Comparison of ENCODE assay signal across 30 cellular contexts in the genomic region with DNA sequence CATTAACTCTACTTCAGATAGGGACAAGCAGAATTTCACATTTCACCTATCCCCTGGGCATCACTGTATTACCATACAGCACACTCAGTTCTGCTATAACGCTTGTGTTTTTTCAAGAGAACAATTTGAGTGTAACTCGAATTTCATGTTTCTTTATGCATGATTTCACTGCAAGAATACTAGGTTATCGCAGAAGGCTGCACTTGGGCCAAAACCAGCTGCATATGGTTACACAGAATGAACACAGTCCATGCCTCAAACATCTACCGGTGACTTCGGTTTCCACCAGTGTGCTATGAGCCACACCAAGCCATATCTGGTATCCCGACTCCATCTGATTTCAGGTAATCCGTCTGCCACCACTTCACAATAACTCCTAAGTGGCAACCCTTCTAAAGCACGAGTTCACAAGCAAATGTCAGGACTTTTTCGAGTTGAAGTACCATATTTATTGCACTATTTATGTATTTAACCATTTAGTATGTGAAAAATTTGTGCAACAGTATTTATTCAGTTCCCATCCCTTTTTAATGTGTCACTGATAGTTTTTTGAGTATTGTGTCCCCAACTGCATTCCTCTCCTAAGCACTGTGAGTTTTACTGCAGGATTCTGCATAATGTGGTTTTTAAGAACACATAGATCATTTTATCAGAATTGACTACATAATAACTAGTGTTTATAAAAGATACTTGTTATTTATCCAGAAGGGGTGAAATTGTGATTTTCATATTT.
DNase-seq lines count a peak whose midpoint lies in the region; ATAC-seq, FAIRE-seq and TF ChIP-seq lines count a peak whose summit lies in the region.
"Had no signal": no experiment of that assay in that cellular context is flagged by ENCODE, and none has a peak within 500 bp of the region (broad histone marks: within the 10 kb centered on the region; RNA-seq: fewer than 3 reads in every experiment).

No MANE protein-coding gene starts in this region.

- H4K91ac ChIP-seq in mesenchymal stem cell (ENCODE audit: low read length) = no peak overlapping the region

- no peak overlapping the region for H4K8ac ChIP-seq in mesenchymal stem cell (ENCODE audit: low read length)

- CTCF ChIA-PET in CD8-positive, alpha-beta memory T cell (lab: Charles Lee) = no interaction called here

- H2BK120ac ChIP-seq in mesenchymal stem cell (ENCODE audit: low read depth, low read length) = no peak overlapping the region

- FAIRE-seq in frontal cortex (lab: Jason Lieb, UNC) = no peak
- FAIRE-seq: HTR-8/SVneo had no signal

- H3K79me1 ChIP-seq in mesenchymal stem cell (replicated peaks; ENCODE audit: low read length, poor library complexity, severe bottlenecking) = peaks cover 13% of the 10 kb centered on the region

- no peak overlapping the region for H3K9ac ChIP-seq in mesenchymal stem cell (ENCODE audit: low read length)
- H3K9ac ChIP-seq: KMS-11 had no signal

- no peaks in the 10 kb centered on the region for H3K36me3 ChIP-seq in DOHH2 (ENCODE audit: control insufficient read depth, low read length)
- H3K36me3 ChIP-seq in mesenchymal stem cell (ENCODE audit: control insufficient read depth in 1 of 2, insufficient read depth in 2 of 2, low read depth in 1 of 2, low read length in 2 of 2) = no peaks in the 10 kb centered on the region
- no peaks in the 10 kb centered on the region for H3K36me3 ChIP-seq in CD8-positive, alpha-beta memory T cell (ENCODE audit: insufficient read depth, low read length)
- H3K36me3 ChIP-seq in aorta (ENCODE audit: control insufficient read depth in 1 of 2, insufficient read depth in 2 of 2, low read length in 1 of 2) = no peaks in the 10 kb centered on the region
- H3K36me3 ChIP-seq: cardiac muscle cell, heart left ventricle had no signal

- H3K4me3 Mint-ChIP-seq in CD8-positive, alpha-beta memory T cell = no peak overlapping the region
- H3K4me3 Mint-ChIP-seq: activated CD8-positive, alpha-beta T cell treated with anti-CD3 and anti-CD28 coated beads for 36 hours; activated naive CD4-positive, alpha-beta T cell treated with anti-CD3 and anti-CD28 coated beads, Interleukin-2, amount 50 U/mL, for 24 hours; activated T-helper 17 cell treated with anti-CD3 and anti-CD28 coated beads, Interleukin-2, amount 50 U/mL, for 72 hours had no signal

- no peak overlapping the region for H3K23ac ChIP-seq in mesenchymal stem cell (ENCODE audit: low read length in 2 of 2)

- no peak overlapping the region for H2BK15ac ChIP-seq in mesenchymal stem cell (ENCODE audit: low read depth, poor library complexity, severe bottlenecking)

- H3K27me3 ChIP-seq in DOHH2 (ENCODE audit: control insufficient read depth, low read length) (no peaks in the 10 kb centered on the region), mesenchymal stem cell (ENCODE audit: control insufficient read depth in 1 of 2, insufficient read depth in 1 of 2, low read length in 2 of 2) (no peaks in the 10 kb centered on the region), aorta (ENCODE audit: control insufficient read depth in 1 of 2, insufficient read depth in 2 of 2, low read length in 1 of 2) (no peaks in the 10 kb centered on the region)
- H3K27me3 ChIP-seq in CD8-positive, alpha-beta memory T cell (ENCODE audit: insufficient read depth, low read length, poor library complexity, severe bottlenecking) = no peaks in the 10 kb centered on the region
- H3K27me3 ChIP-seq: cardiac muscle cell, heart left ventricle had no signal

- no peak overlapping the region for H3K27ac Mint-ChIP-seq in CD8-positive, alpha-beta memory T cell
- H3K27ac Mint-ChIP-seq: activated CD8-positive, alpha-beta T cell treated with anti-CD3 and anti-CD28 coated beads for 36 hours; activated naive CD4-positive, alpha-beta T cell treated with anti-CD3 and anti-CD28 coated beads, Interleukin-2, amount 50 U/mL, for 24 hours; activated T-helper 17 cell treated with anti-CD3 and anti-CD28 coated beads, Interleukin-2, amount 50 U/mL, for 72 hours had no signal

- no peak overlapping the region for H3K4ac ChIP-seq in mesenchymal stem cell (ENCODE audit: low read depth in 1 of 2, low read length in 2 of 2)

- H3F3A ChIP-seq in DOHH2 (ENCODE audit: control insufficient read depth, insufficient read depth) = no peaks in the 10 kb centered on the region; the same call in 1 of the 2 replicates

- H3K4me1 ChIP-seq in DOHH2 (ENCODE audit: control insufficient read depth, low read length) (peaks cover 12% of the 10 kb centered on the region), mesenchymal stem cell (ENCODE audit: control insufficient read depth, insufficient read depth, low read depth, low read length) (peaks cover 2% of the 10 kb centered on the region), aorta (ENCODE audit: control insufficient read depth in 1 of 2, insufficient read depth in 2 of 2, low read length in 2 of 2) (peaks cover 0 to 7% of the 10 kb centered on the region in 2 donors)
- H3K4me1 ChIP-seq in CD8-positive, alpha-beta memory T cell (ENCODE audit: insufficient read depth, low read length) = no peaks in the 10 kb centered on the region

- no peaks in the 10 kb centered on the region for H4K20me1 ChIP-seq in DOHH2 (ENCODE audit: control insufficient read depth, insufficient read depth, low read depth, low read length)

- H3K9me2 ChIP-seq in DOHH2 (replicated peaks; ENCODE audit: control insufficient read depth, low read length) = no peaks in the 10 kb centered on the region

- H3K36me3 Mint-ChIP-seq in CD8-positive, alpha-beta memory T cell = no peaks in the 10 kb centered on the region
- H3K36me3 Mint-ChIP-seq: activated naive CD4-positive, alpha-beta T cell treated with anti-CD3 and anti-CD28 coated beads, Interleukin-2, amount 50 U/mL, for 24 hours had no signal

- peaks cover 0 to 6% (median 0%) of the 10 kb centered on the region in 5 donors for H3K9me3 Mint-ChIP-seq in CD8-positive, alpha-beta memory T cell
- H3K9me3 Mint-ChIP-seq: activated CD8-positive, alpha-beta T cell treated with anti-CD3 and anti-CD28 coated beads for 36 hours; activated naive CD4-positive, alpha-beta T cell treated with anti-CD3 and anti-CD28 coated beads, Interleukin-2, amount 50 U/mL, for 24 hours; activated T-helper 17 cell treated with anti-CD3 and anti-CD28 coated beads, Interleukin-2, amount 50 U/mL, for 72 hours had no signal

- no peak overlapping the region for H3K4me3 ChIP-seq in DOHH2 (ENCODE audit: low read length)
- no peak overlapping the region for H3K4me3 ChIP-seq in mesenchymal stem cell (ENCODE audit: insufficient read depth in 1 of 2, low read depth in 1 of 2, low read length in 2 of 2)
- no peak overlapping the region for H3K4me3 ChIP-seq in CD8-positive, alpha-beta memory T cell (ENCODE audit: low read length)
- H3K4me3 ChIP-seq in aorta (ENCODE audit: low read length in 2 of 2) = no peak overlapping the region
- H3K4me3 ChIP-seq: cardiac muscle cell, coronary artery, heart left ventricle, skin epidermis had no signal

- H3K18ac ChIP-seq in mesenchymal stem cell (ENCODE audit: low read depth in 1 of 2, low read length in 2 of 2) = no peak overlapping the region

- DNase-seq in NCI-H128 (lab: John Stamatoyannopoulos, UW; ENCODE audit: unreplicated experiment) = peak; percentile 26
- peak; percentile 33 for DNase-seq in NCI-H69 (lab: John Stamatoyannopoulos, UW)
- DNase-seq in mesenchymal stem cell = no peak
- DNase-seq in frontal cortex (ENCODE audit: low spot score in 2 of 2) = no peak
- no peak for DNase-seq in CD8-positive, alpha-beta memory T cell
- no peak for DNase-seq in aorta
- DNase-seq: ACHN; activated CD4-positive, alpha-beta T cell treated with anti-CD3 and anti-CD28 coated beads for 1 hour; activated CD8-positive, alpha-beta T cell treated with anti-CD3 and anti-CD28 coated beads for 36 hours; foreskin fibroblast; heart left ventricle; left cardiac atrium; mesendoderm; MM.1S; NCI-H1417 treated with DMSO at 0.1 percent for 48 hours; NCI-H226; occipital lobe; Right ventricle myocardium superior; stimulated activated CD4-positive, alpha-beta T cell treated with anti-CD3 and anti-CD28 coated beads, Interleukin-1b, Interleukin-23, amount 100 ng/mL, for 48 hours; trophoblast cell had no signal

- H2AFZ ChIP-seq in mesenchymal stem cell (ENCODE audit: low read depth, low read length) = no peak overlapping the region

- no peak for TF ChIP-seq CTCF in DOHH2 (IDR thresholded peaks at IDR 0.05; ENCODE audit: low read depth, low read length, poor library complexity, severe bottlenecking)

- intact Hi-C loops in aorta (cut with DNase I) = no loop called here

- H3K27ac ChIP-seq in DOHH2 (ENCODE audit: low read depth, low read length) (no peak overlapping the region), mesenchymal stem cell (ENCODE audit: low read length, poor library complexity, severe bottlenecking) (no peak overlapping the region), aorta (ENCODE audit: low read depth in 1 of 2, low read length in 2 of 2) (no peak overlapping the region)
- H3K27ac ChIP-seq in CD8-positive, alpha-beta memory T cell (ENCODE audit: low read depth, low read length) = no peak overlapping the region
- H3K27ac ChIP-seq: cardiac muscle cell, KMS-11, skin epidermis had no signal

- peak overlapping the region; percentile 20; the same call in 1 of the 2 replicates for H3K4me2 ChIP-seq in DOHH2 (ENCODE audit: low read length)
- H3K4me2 ChIP-seq in mesenchymal stem cell (ENCODE audit: low read length, poor library complexity, severe bottlenecking) = peak overlapping the region; percentile 33
- H3K4me2 ChIP-seq: KMS-11 had no signal

- no peaks in the 10 kb centered on the region for H3K9me3 ChIP-seq in DOHH2 (ENCODE audit: control insufficient read depth, insufficient read depth, low read length)
- no peaks in the 10 kb centered on the region for H3K9me3 ChIP-seq in mesenchymal stem cell (ENCODE audit: control insufficient read depth, low read length)
- H3K9me3 ChIP-seq in CD8-positive, alpha-beta memory T cell (ENCODE audit: low read length) = no peaks in the 10 kb centered on the region
- no peaks in the 10 kb centered on the region for H3K9me3 ChIP-seq in aorta (ENCODE audit: control insufficient read depth, low read length)

- WGBS in mesenchymal stem cell = 95% methylated on average over 7 of the region's 9 CpGs
- WGBS in aorta, 2 donors = 54 to 57% methylated on average over 9 of the region's 9 CpGs

- no peak overlapping the region for H2AK5ac ChIP-seq in mesenchymal stem cell (ENCODE audit: low read length, severe bottlenecking)

- peaks cover 21% of the 10 kb centered on the region for H3K79me2 ChIP-seq in DOHH2 (ENCODE audit: control insufficient read depth, low read length)

- ATAC-seq in HG03039 (IDR thresholded peaks at IDR 0.05; ENCODE audit: unreplicated experiment) (no peak), aorta (ENCODE audit: low FRiP score) (no peak)
- ATAC-seq: activated CD8-positive, alpha-beta T cell treated with anti-CD3 and anti-CD28 coated beads for 36 hours; activated T-helper 17 cell treated with anti-CD3 and anti-CD28 coated beads, Interleukin-2, amount 50 U/mL, for 72 hours; esophagus mucosa; heart left ventricle; left cardiac atrium had no signal

- peaks cover 0 to 1% of the 10 kb centered on the region in 2 donors for H3K27me3 Mint-ChIP-seq in CD8-positive, alpha-beta memory T cell
- H3K27me3 Mint-ChIP-seq: activated naive CD4-positive, alpha-beta T cell treated with anti-CD3 and anti-CD28 coated beads, Interleukin-2, amount 50 U/mL, for 24 hours; activated T-helper 17 cell treated with anti-CD3 and anti-CD28 coated beads, Interleukin-2, amount 50 U/mL, for 72 hours had no signal

- POLR2A ChIA-PET in CD8-positive, alpha-beta memory T cell (lab: Charles Lee) = no interaction called here

- H3K14ac ChIP-seq in mesenchymal stem cell (ENCODE audit: low read length in 2 of 2) = no peak overlapping the region

- H2BK5ac ChIP-seq in mesenchymal stem cell (ENCODE audit: low read depth, low read length, poor library complexity, severe bottlenecking) = no peak overlapping the region

- peak overlapping the region in 1 of 2 experiments; percentile 39 for H2BK12ac ChIP-seq in mesenchymal stem cell (ENCODE audit: low read length in 2 of 2)

- no peaks in the 10 kb centered on the region for H3K4me1 Mint-ChIP-seq in CD8-positive, alpha-beta memory T cell
- H3K4me1 Mint-ChIP-seq: activated naive CD4-positive, alpha-beta T cell treated with anti-CD3 and anti-CD28 coated beads, Interleukin-2, amount 50 U/mL, for 24 hours; activated T-helper 17 cell treated with anti-CD3 and anti-CD28 coated beads, Interleukin-2, amount 50 U/mL, for 72 hours had no signal

Comparison
In these comparisons a context has a peak if more than half of its experiments do, and no peak if none do; other contexts are left out.
1. DNase-seq: peak in NCI-H128 (single experiment) and NCI-H69 (single experiment); none in mesenchymal stem cell (single experiment), frontal cortex (0 of 2), CD8-positive, alpha-beta memory T cell (0 of 5) and aorta (0 of 2).